In the genomic region with DNA sequence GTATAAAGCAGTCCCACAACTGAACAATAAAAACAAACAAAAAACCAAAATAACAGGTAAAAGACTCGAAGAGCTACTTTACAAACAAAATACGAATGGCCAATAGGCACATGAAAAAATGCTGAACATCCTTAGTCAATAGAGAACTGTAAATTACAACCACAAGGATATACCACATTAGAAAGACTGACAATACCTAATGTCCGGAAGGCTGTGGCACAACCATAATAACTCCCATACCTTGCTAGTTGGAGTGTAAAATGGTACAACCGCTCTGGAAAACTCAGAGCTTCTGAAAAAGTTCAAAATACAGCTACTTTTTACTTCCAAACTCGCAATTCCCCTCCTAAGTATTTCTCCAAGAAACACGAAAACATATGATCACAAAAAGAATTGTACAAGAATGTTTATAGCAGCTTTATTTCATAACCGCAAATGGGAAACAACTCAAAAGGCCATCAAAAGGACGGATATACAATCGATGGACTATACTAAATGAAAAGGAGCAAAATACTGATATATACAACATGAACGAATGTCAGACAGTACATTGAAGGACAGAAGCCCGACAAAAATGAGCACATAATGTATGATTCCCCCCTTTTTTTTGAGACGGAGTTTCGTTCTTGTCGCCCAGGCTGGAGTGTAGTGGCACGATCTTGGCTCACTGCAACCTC, we compare ENCODE assay signal across 8 cellular contexts. TPM values are rescaled to one million over a fixed set of nuclear protein-coding genes. Genes with fewer than 3 reads are reported as not detected.
DNase-seq lines count a peak whose midpoint lies in the region; ATAC-seq lines count a peak whose summit lies in the region.
"Had no signal": no experiment of that assay in that cellular context is flagged by ENCODE, and none has a peak within 500 bp of the region (broad histone marks: within the 10 kb centered on the region; RNA-seq: fewer than 3 reads in every experiment).

No MANE protein-coding gene starts in this region.

- no peaks in the 10 kb centered on the region for H3K9me3 ChIP-seq in iPS-15b (ENCODE audit: control insufficient read depth, insufficient read depth, low read length)

- DNase-seq in HT-29 (ENCODE audit: low spot score): peak; percentile 5
- no peak for DNase-seq in activated CD8-positive, alpha-beta T cell treated with anti-CD3 and anti-CD28 coated beads, Interleukin-2, amount 10 ng/mL, durations not matched to agents 7 days and 5 days
- DNase-seq in stimulated activated naive B cell treated with anti-CD40 and anti-IgM and Interleukin-4, amounts not matched to agents 10 μg/mL and 1 μg/mL and 100 μg/mL, for 72 hours: no peak
- DNase-seq in left lobe of liver (ENCODE audit: low spot score): no peak
- DNase-seq: islet precursor cell had no signal

- POLR2A ChIA-PET in activated CD8-positive, alpha-beta T cell treated with anti-CD3 and anti-CD28 coated beads, Interleukin-2, amount 10 ng/mL, durations not matched to agents 7 days and 5 days (lab: Charles Lee): interaction anchor here (0.7 to 5.3 kb wide), 9 partner anchors 8 to 247 kb away, joined by 3 to 101 read pairs (median 5); a partner anchor contains a TSS

- peaks cover 10% of the 10 kb centered on the region for H3K4me1 ChIP-seq in iPS-15b (ENCODE audit: control insufficient read depth, insufficient read depth, low read length)

- no peaks in the 10 kb centered on the region for H3K27me3 ChIP-seq in iPS-15b (ENCODE audit: control insufficient read depth, insufficient read depth, low read length)

- peak overlapping the region; percentile 98 for H3K4me3 Mint-ChIP-seq in activated CD8-positive, alpha-beta T cell treated with anti-CD3 and anti-CD28 coated beads, Interleukin-2, amount 10 ng/mL, durations not matched to agents 7 days and 5 days
- H3K4me3 Mint-ChIP-seq in stimulated activated naive B cell treated with anti-CD40 and anti-IgM and Interleukin-4, amounts not matched to agents 10 μg/mL and 1 μg/mL and 100 μg/mL, for 72 hours: peak overlapping the region; percentile 88 to 91

- H3K36me3 ChIP-seq in iPS-15b (ENCODE audit: control insufficient read depth, insufficient read depth, low read length): no peaks in the 10 kb centered on the region

- no peaks in the 10 kb centered on the region for H3K27me3 Mint-ChIP-seq in activated CD8-positive, alpha-beta T cell treated with anti-CD3 and anti-CD28 coated beads, Interleukin-2, amount 10 ng/mL, durations not matched to agents 7 days and 5 days (ENCODE audit: low read depth)
- H3K27me3 Mint-ChIP-seq in stimulated activated naive B cell treated with anti-CD40 and anti-IgM and Interleukin-4, amounts not matched to agents 10 μg/mL and 1 μg/mL and 100 μg/mL, for 72 hours: no peaks in the 10 kb centered on the region

- peaks cover 33% of the 10 kb centered on the region for H3K4me1 Mint-ChIP-seq in activated CD8-positive, alpha-beta T cell treated with anti-CD3 and anti-CD28 coated beads, Interleukin-2, amount 10 ng/mL, durations not matched to agents 7 days and 5 days (ENCODE audit: low read depth)
- peaks cover 19 to 42% of the 10 kb centered on the region in 2 donors for H3K4me1 Mint-ChIP-seq in stimulated activated naive B cell treated with anti-CD40 and anti-IgM and Interleukin-4, amounts not matched to agents 10 μg/mL and 1 μg/mL and 100 μg/mL, for 72 hours

- H3K9ac ChIP-seq in iPS-15b (ENCODE audit: low read depth, low read length): peak overlapping the region; percentile 95

- peak overlapping the region; percentile 99 for H3K4me3 ChIP-seq in iPS-15b (ENCODE audit: low read depth, low read length)

- H3K27ac Mint-ChIP-seq in activated CD8-positive, alpha-beta T cell treated with anti-CD3 and anti-CD28 coated beads, Interleukin-2, amount 10 ng/mL, durations not matched to agents 7 days and 5 days: peak overlapping the region; percentile 100
- H3K27ac Mint-ChIP-seq in stimulated activated naive B cell treated with anti-CD40 and anti-IgM and Interleukin-4, amounts not matched to agents 10 μg/mL and 1 μg/mL and 100 μg/mL, for 72 hours: peak overlapping the region; percentile 99

- H3K36me3 Mint-ChIP-seq in activated CD8-positive, alpha-beta T cell treated with anti-CD3 and anti-CD28 coated beads, Interleukin-2, amount 10 ng/mL, durations not matched to agents 7 days and 5 days (ENCODE audit: low read depth): peaks cover 28% of the 10 kb centered on the region
- H3K36me3 Mint-ChIP-seq in stimulated activated naive B cell treated with anti-CD40 and anti-IgM and Interleukin-4, amounts not matched to agents 10 μg/mL and 1 μg/mL and 100 μg/mL, for 72 hours: peaks cover 14 to 28% of the 10 kb centered on the region in 2 donors

- no peaks in the 10 kb centered on the region for H3K9me3 Mint-ChIP-seq in activated CD8-positive, alpha-beta T cell treated with anti-CD3 and anti-CD28 coated beads, Interleukin-2, amount 10 ng/mL, durations not matched to agents 7 days and 5 days (ENCODE audit: insufficient read depth)
- H3K9me3 Mint-ChIP-seq in stimulated activated naive B cell treated with anti-CD40 and anti-IgM and Interleukin-4, amounts not matched to agents 10 μg/mL and 1 μg/mL and 100 μg/mL, for 72 hours: no peaks in the 10 kb centered on the region

- CTCF ChIA-PET in activated CD8-positive, alpha-beta T cell treated with anti-CD3 and anti-CD28 coated beads, Interleukin-2, amount 10 ng/mL, durations not matched to agents 7 days and 5 days (lab: Charles Lee): interaction anchor here (0.6 to 7.2 kb wide), 7 partner anchors 12 to 406 kb away, joined by 3 to 129 read pairs (median 36); a partner anchor contains a TSS

- no peak for ATAC-seq in activated CD8-positive, alpha-beta T cell treated with anti-CD3 and anti-CD28 coated beads, Interleukin-2, amount 10 ng/mL, durations not matched to agents 7 days and 5 days
- ATAC-seq in stimulated activated naive B cell treated with anti-CD40 and anti-IgM and Interleukin-4, amounts not matched to agents 10 μg/mL and 1 μg/mL and 100 μg/mL, for 72 hours (replicated peaks): no peak
- ATAC-seq in HG03159 (IDR thresholded peaks at IDR 0.05; ENCODE audit: unreplicated experiment): no peak
- no peak for ATAC-seq in left lobe of liver
- no peak for ATAC-seq in HG03442 (IDR thresholded peaks at IDR 0.05; ENCODE audit: unreplicated experiment)

RNA-seq across cellular contexts. Expression of a gene that starts 2.3 kb away (rescaled TPM):
- total RNA-seq in HT-29 (2014; rRNA removed; shearing (Covaris generic)): 57.1 and 61.0 TPM in 2 replicates
- total RNA-seq in activated CD8-positive, alpha-beta T cell treated with anti-CD3 and anti-CD28 coated beads, Interleukin-2, amount 10 ng/mL, durations not matched to agents 7 days and 5 days: 100 to 1,000 TPM; 131 to 136 TPM
- 13.6 TPM for total RNA-seq in left lobe of liver

RNA-seq across cellular contexts. Expression of a gene that starts 3.3 kb away (rescaled TPM):
- 18.5 and 23.0 TPM in 2 replicates for total RNA-seq in HT-29 (2014; rRNA removed; shearing (Covaris generic))
- 10 to 100 TPM; 27.1 to 29.3 TPM for total RNA-seq in activated CD8-positive, alpha-beta T cell treated with anti-CD3 and anti-CD28 coated beads, Interleukin-2, amount 10 ng/mL, durations not matched to agents 7 days and 5 days
- total RNA-seq in left lobe of liver: 4.9 TPM

RNA-seq across cellular contexts. Expression of a gene that starts 20.0 kb away (rescaled TPM):
- total RNA-seq in HT-29 (2014; rRNA removed; shearing (Covaris generic)): not detected in 2 replicates
- not detected for total RNA-seq in activated CD8-positive, alpha-beta T cell treated with anti-CD3 and anti-CD28 coated beads, Interleukin-2, amount 10 ng/mL, durations not matched to agents 7 days and 5 days
- total RNA-seq in left lobe of liver: 0.63 TPM

RNA-seq across cellular contexts. Expression of a gene that starts 32.5 kb away (rescaled TPM):
- 0.21 TPM in 1 of 2 replicates, not detected in the other for total RNA-seq in HT-29 (2014; rRNA removed; shearing (Covaris generic))
- not detected for total RNA-seq in activated CD8-positive, alpha-beta T cell treated with anti-CD3 and anti-CD28 coated beads, Interleukin-2, amount 10 ng/mL, durations not matched to agents 7 days and 5 days
- 0.15 TPM for total RNA-seq in left lobe of liver

RNA-seq across cellular contexts. Expression of a gene that starts 34.3 kb away (rescaled TPM):
- total RNA-seq in HT-29 (2014; rRNA removed; shearing (Covaris generic)): not detected in 2 replicates
- not detected for total RNA-seq in activated CD8-positive, alpha-beta T cell treated with anti-CD3 and anti-CD28 coated beads, Interleukin-2, amount 10 ng/mL, durations not matched to agents 7 days and 5 days
- 1.3 TPM for total RNA-seq in left lobe of liver
